Comparison of ENCODE assay signal across 18 cellular contexts in genomic region chr4:107592518-107592917, GRCh38.
A peak's percentile ranks its signal among the peaks of the same experiment; 100 is the strongest.
DNase-seq lines count a peak whose midpoint lies in the region; ATAC-seq and TF ChIP-seq lines count a peak whose summit lies in the region.
"Had no signal": no experiment of that assay in that cellular context is flagged by ENCODE, and none has a peak within 500 bp of the region (broad histone marks: within the 10 kb centered on the region; RNA-seq: fewer than 3 reads in every experiment).

No MANE protein-coding gene starts in this region.

- peaks cover 21% of the 10 kb centered on the region for H3K36me3 Mint-ChIP-seq in WTC11
- no peaks in the 10 kb centered on the region for H3K36me3 Mint-ChIP-seq in activated naive CD8-positive, alpha-beta T cell treated with anti-CD3 and anti-CD28 coated beads, Interleukin-2, amount 50 U/mL, for 24 hours (ENCODE audit: low read depth)
- H3K36me3 Mint-ChIP-seq: activated naive CD8-positive, alpha-beta T cell treated with anti-CD3 and anti-CD28 coated beads for 36 hours had no signal

- peak; percentile 99 for DNase-seq in NOMO-1 treated with DMSO at 0.1 percent for 48 hours (lab: John Stamatoyannopoulos, UW; ENCODE audit: unreplicated experiment)
- DNase-seq in LoVo (ENCODE audit: low spot score): no peak
- no peak for DNase-seq in WTC11 (ENCODE audit: low spot score)
- no peak for DNase-seq in activated naive CD8-positive, alpha-beta T cell treated with anti-CD3 and anti-CD28 coated beads, Interleukin-2, amount 50 U/mL, for 24 hours
- DNase-seq in T-helper 2 cell: no peak
- DNase-seq: activated CD4-positive, alpha-beta memory T cell treated with anti-CD3 and anti-CD28 coated beads for 36 hours; activated naive CD8-positive, alpha-beta T cell treated with anti-CD3 and anti-CD28 coated beads for 36 hours; DND-41; foreskin melanocyte; kidney; NCI-H1436 treated with DMSO at 0.1 percent for 48 hours; thyroid gland had no signal

- POLR2A ChIA-PET in WTC11 (lab: Charles Lee): no interaction called here

- no peaks in the 10 kb centered on the region; the same call in 1 of the 2 replicates for H3K27me3 Mint-ChIP-seq in WTC11 (ENCODE audit: low read depth)
- H3K27me3 Mint-ChIP-seq in activated naive CD8-positive, alpha-beta T cell treated with anti-CD3 and anti-CD28 coated beads, Interleukin-2, amount 50 U/mL, for 24 hours: peaks cover 4% of the 10 kb centered on the region
- H3K27me3 Mint-ChIP-seq: dendritic cell treated with granulocyte-macrophage colony-stimulating factor and Interleukin-4, amounts not matched to agents 40 ng/mL and 50 ng/mL, for 4 days had no signal

- H3K4me3 Mint-ChIP-seq in WTC11: no peak overlapping the region
- H3K4me3 Mint-ChIP-seq in activated naive CD8-positive, alpha-beta T cell treated with anti-CD3 and anti-CD28 coated beads, Interleukin-2, amount 50 U/mL, for 24 hours: no peak overlapping the region
- H3K4me3 Mint-ChIP-seq: activated CD4-positive, alpha-beta memory T cell treated with anti-CD3 and anti-CD28 coated beads for 36 hours; activated naive CD8-positive, alpha-beta T cell treated with anti-CD3 and anti-CD28 coated beads for 36 hours; dendritic cell treated with granulocyte-macrophage colony-stimulating factor and Interleukin-4, amounts not matched to agents 40 ng/mL and 50 ng/mL, for 4 days; nephron; T-helper 1 cell treated with Interleukin-12 subunit alpha and Interleukin-12 subunit beta and Interleukin-4 antibody, amounts not matched to agents 30 μg/mL and 1 μg/mL, for 36 hours had no signal

- ATAC-seq in GM18505 (IDR thresholded peaks at IDR 0.05; ENCODE audit: unreplicated experiment): peak; percentile 91
- peak; percentile 91 for ATAC-seq in GM21381 (IDR thresholded peaks at IDR 0.05; ENCODE audit: unreplicated experiment)
- peak; percentile 91 for ATAC-seq in HG03095 (IDR thresholded peaks at IDR 0.05; ENCODE audit: unreplicated experiment)
- ATAC-seq in WTC11: no peak
- no peak for ATAC-seq in activated naive CD8-positive, alpha-beta T cell treated with anti-CD3 and anti-CD28 coated beads, Interleukin-2, amount 50 U/mL, for 24 hours

- H3K9me3 Mint-ChIP-seq in WTC11: peaks cover 46% of the 10 kb centered on the region
- H3K9me3 Mint-ChIP-seq in activated naive CD8-positive, alpha-beta T cell treated with anti-CD3 and anti-CD28 coated beads, Interleukin-2, amount 50 U/mL, for 24 hours: peaks cover 9% of the 10 kb centered on the region

- no peaks in the 10 kb centered on the region for H3K4me1 Mint-ChIP-seq in WTC11
- no peaks in the 10 kb centered on the region for H3K4me1 Mint-ChIP-seq in activated naive CD8-positive, alpha-beta T cell treated with anti-CD3 and anti-CD28 coated beads, Interleukin-2, amount 50 U/mL, for 24 hours
- H3K4me1 Mint-ChIP-seq: activated naive CD8-positive, alpha-beta T cell treated with anti-CD3 and anti-CD28 coated beads for 36 hours; nephron had no signal

- no peak for TF ChIP-seq CTCF in WTC11 (IDR thresholded peaks at IDR 0.05)

- CTCF ChIA-PET in WTC11 (lab: Charles Lee): no interaction called here

- no peak overlapping the region for H3K27ac Mint-ChIP-seq in WTC11
- H3K27ac Mint-ChIP-seq in activated naive CD8-positive, alpha-beta T cell treated with anti-CD3 and anti-CD28 coated beads, Interleukin-2, amount 50 U/mL, for 24 hours: no peak overlapping the region
- H3K27ac Mint-ChIP-seq: activated CD4-positive, alpha-beta memory T cell treated with anti-CD3 and anti-CD28 coated beads for 36 hours; activated naive CD8-positive, alpha-beta T cell treated with anti-CD3 and anti-CD28 coated beads for 36 hours; dendritic cell treated with granulocyte-macrophage colony-stimulating factor and Interleukin-4, amounts not matched to agents 40 ng/mL and 50 ng/mL, for 4 days; nephron; T-helper 1 cell treated with Interleukin-12 subunit alpha and Interleukin-12 subunit beta and Interleukin-4 antibody, amounts not matched to agents 30 μg/mL and 1 μg/mL, for 36 hours had no signal

- no peak for TF ChIP-seq POLR2A in GM18505 (IDR thresholded peaks at IDR 0.05; ENCODE audit: borderline replicate concordance, extremely low read depth, insufficient read depth, insufficient read length)

TF ChIP-seq in WTC11, 78 proteins besides CTCF, POLR2A, EP300 and RAD21:
- TF ChIP-seq E2F5 (CRISPR knock-in tag; IDR thresholded peaks at IDR 0.05) (no peak), ATF6 (CRISPR knock-in tag; IDR thresholded peaks at IDR 0.05) (no peak), CREM (CRISPR knock-in tag; IDR thresholded peaks at IDR 0.05) (no peak), GABPB1 (CRISPR knock-in tag; IDR thresholded peaks at IDR 0.05) (no peak)

Comparison
In these comparisons a context has a peak if more than half of its experiments do, and no peak if none do; other contexts are left out.
1. ATAC-seq: peak in GM18505 (single experiment), GM21381 (single experiment) and HG03095 (single experiment); none in WTC11 (single experiment) and activated naive CD8-positive, alpha-beta T cell treated with anti-CD3 and anti-CD28 coated beads, Interleukin-2, amount 50 U/mL, for 24 hours (single experiment).